8 cellular contexts compared by ENCODE assay signal in genomic region chr7:39833180-39833788, GRCh38.
DNase-seq lines count a peak whose midpoint lies in the region; ATAC-seq and TF ChIP-seq lines count a peak whose summit lies in the region.
"Not testable (repeated sequence)": the region's sequence is repeated elsewhere in the genome, so short reads cannot be mapped to it uniquely, and the experiment has no call there.

No MANE protein-coding gene starts in this region.

- H3K36me3 Mint-ChIP-seq in activated CD4-positive, alpha-beta memory T cell treated with anti-CD3 and anti-CD28 coated beads, Interleukin-2, amount 10 ng/mL, durations not matched to agents 7 days and 5 days (ENCODE audit: low read depth) = not testable (repeated sequence)

- not testable (repeated sequence) for H2BK12ac ChIP-seq in trophoblast cell (ENCODE audit: low read length)

- H3K27ac ChIP-seq in iPS DF 6.9 (ENCODE audit: low read length); trophoblast cell (ENCODE audit: low read depth, low read length); thoracic aorta: not testable (repeated sequence)

- H4K8ac ChIP-seq in trophoblast cell (ENCODE audit: low read depth, low read length) = not testable (repeated sequence)

- not testable (repeated sequence) for H3K79me2 ChIP-seq in trophoblast cell (ENCODE audit: control insufficient read depth, insufficient read depth, low read length, poor library complexity)

- not testable (repeated sequence) for H3K18ac ChIP-seq in trophoblast cell (ENCODE audit: low read length)

- not testable (repeated sequence) for H2AK5ac ChIP-seq in trophoblast cell (ENCODE audit: low read length)

- H3K27me3 ChIP-seq in iPS DF 6.9 (ENCODE audit: control insufficient read depth, insufficient read depth, low read length) = not testable (repeated sequence)
- H3K27me3 ChIP-seq in trophoblast cell (ENCODE audit: insufficient read depth, low read length) (peaks cover 12% of the 10 kb centered on the region), thoracic aorta (replicated peaks; ENCODE audit: insufficient read depth) (peaks cover 24% of the 10 kb centered on the region)

- not testable (repeated sequence) for H3K9me3 ChIP-seq in iPS DF 6.9 (ENCODE audit: control insufficient read depth, insufficient read depth, low read length); trophoblast cell (ENCODE audit: insufficient read depth, low read depth, low read length); thoracic aorta

- CTCF ChIA-PET in activated CD4-positive, alpha-beta memory T cell treated with anti-CD3 and anti-CD28 coated beads, Interleukin-2, amount 10 ng/mL, durations not matched to agents 7 days and 5 days (lab: Charles Lee) = interaction anchor here (0.6 to 1.6 kb wide), 3 partner anchors 86 to 253 kb away, joined by 3 to 6 read pairs (median 3); no protein-coding TSS in a partner anchor

- not testable (repeated sequence) for H2AFZ ChIP-seq in trophoblast cell (ENCODE audit: insufficient read depth, low read length, poor library complexity)

- not testable (repeated sequence) for H3K79me1 ChIP-seq in trophoblast cell (ENCODE audit: low read length)

- not testable (repeated sequence) for H3K23ac ChIP-seq in trophoblast cell (ENCODE audit: low read length)

- not testable (repeated sequence) for H3K4ac ChIP-seq in trophoblast cell (ENCODE audit: low read depth, low read length)

- DNase-seq in DMS79 treated with DMSO at 0.1 percent for 48 hours (lab: John Stamatoyannopoulos, UW) (peak; percentile 18), HS-5 (ENCODE audit: low read depth) (peak; percentile 23), NCI-H82 (lab: John Stamatoyannopoulos, UW) (peak; percentile 86), cerebellum (ENCODE audit: low spot score) (peak; percentile 15), iPS DF 6.9 (ENCODE audit: low read depth, low spot score) (peak; percentile 33), trophoblast cell (peak; percentile 1 to 55)
- DNase-seq in activated CD4-positive, alpha-beta memory T cell treated with anti-CD3 and anti-CD28 coated beads, Interleukin-2, amount 10 ng/mL, durations not matched to agents 7 days and 5 days = peak; percentile 34
- DNase-seq in thoracic aorta (ENCODE audit: low spot score) = not testable (repeated sequence)

- H3K4me3 Mint-ChIP-seq in activated CD4-positive, alpha-beta memory T cell treated with anti-CD3 and anti-CD28 coated beads, Interleukin-2, amount 10 ng/mL, durations not matched to agents 7 days and 5 days = not testable (repeated sequence)

- H3K36me3 ChIP-seq in iPS DF 6.9 (ENCODE audit: control insufficient read depth, insufficient read depth, low read length); trophoblast cell (ENCODE audit: control insufficient read depth in 1 of 2, insufficient read depth in 2 of 2, low read length in 2 of 2); thoracic aorta: not testable (repeated sequence)

- H3K4me2 ChIP-seq in trophoblast cell (ENCODE audit: low read length) = peak overlapping the region; percentile 84

- H4K91ac ChIP-seq in trophoblast cell (ENCODE audit: low read depth, low read length) = not testable (repeated sequence)

- not testable (repeated sequence) for H4K12ac ChIP-seq in trophoblast cell (ENCODE audit: low read depth, low read length)

- WGBS in iPS DF 6.9 (ENCODE audit: insufficient coverage, insufficient read length) = no CpG with 5 or more reads among the region's 71 CpGs
- WGBS in trophoblast cell (ENCODE audit: extremely low coverage, insufficient coverage, insufficient read length) = no CpG with 5 or more reads among the region's 71 CpGs

- peaks cover 59% of the 10 kb centered on the region for H3K27me3 Mint-ChIP-seq in activated CD4-positive, alpha-beta memory T cell treated with anti-CD3 and anti-CD28 coated beads, Interleukin-2, amount 10 ng/mL, durations not matched to agents 7 days and 5 days

- H2BK5ac ChIP-seq in trophoblast cell (ENCODE audit: low read depth, low read length, poor library complexity) = not testable (repeated sequence)

- not testable (repeated sequence) for H3K4me1 Mint-ChIP-seq in activated CD4-positive, alpha-beta memory T cell treated with anti-CD3 and anti-CD28 coated beads, Interleukin-2, amount 10 ng/mL, durations not matched to agents 7 days and 5 days

- POLR2A ChIA-PET in activated CD4-positive, alpha-beta memory T cell treated with anti-CD3 and anti-CD28 coated beads, Interleukin-2, amount 10 ng/mL, durations not matched to agents 7 days and 5 days (lab: Charles Lee) = not testable (repeated sequence)

- not testable (repeated sequence) for H3K14ac ChIP-seq in trophoblast cell (ENCODE audit: low read length)

- H3K9me3 Mint-ChIP-seq in activated CD4-positive, alpha-beta memory T cell treated with anti-CD3 and anti-CD28 coated beads, Interleukin-2, amount 10 ng/mL, durations not matched to agents 7 days and 5 days = not testable (repeated sequence)

- H3K4me1 ChIP-seq in iPS DF 6.9 (ENCODE audit: control insufficient read depth, insufficient read depth, low read length); trophoblast cell (ENCODE audit: control insufficient read depth in 1 of 2, insufficient read depth in 2 of 2, low read length in 2 of 2); thoracic aorta (ENCODE audit: control insufficient read depth in 1 of 2, low read depth in 2 of 2): not testable (repeated sequence)

- TF ChIP-seq CTCF in thoracic aorta (IDR thresholded peaks at IDR 0.05) = not testable (repeated sequence)

- not testable (repeated sequence) for H2BK120ac ChIP-seq in trophoblast cell (ENCODE audit: insufficient read depth, low read length, poor library complexity)

- H3K27ac Mint-ChIP-seq in activated CD4-positive, alpha-beta memory T cell treated with anti-CD3 and anti-CD28 coated beads, Interleukin-2, amount 10 ng/mL, durations not matched to agents 7 days and 5 days = not testable (repeated sequence)

- not testable (repeated sequence) for ATAC-seq in thoracic aorta (ENCODE audit: insufficient number of reproducible peaks, low FRiP score, low read depth)

- H3K9ac ChIP-seq in trophoblast cell (ENCODE audit: low read length) = not testable (repeated sequence)

- H3K4me3 ChIP-seq in iPS DF 6.9 (ENCODE audit: low read length) (peak overlapping the region; percentile 47; the same call in 1 of the 2 replicates), trophoblast cell (ENCODE audit: low read depth, low read length) (peak overlapping the region; percentile 64), thoracic aorta (peak overlapping the region; percentile 72)
